ENCODE assay signal across 9 cellular contexts in genomic region chr10:22335204-22335956, GRCh38. TPM values are rescaled to one million over a fixed set of nuclear protein-coding genes. Genes with fewer than 3 reads are reported as not detected.
DNase-seq lines count a peak whose midpoint lies in the region; ATAC-seq and TF ChIP-seq lines count a peak whose summit lies in the region.
"Had no signal": no experiment of that assay in that cellular context is flagged by ENCODE, and none has a peak within 500 bp of the region (broad histone marks: within the 10 kb centered on the region; RNA-seq: fewer than 3 reads in every experiment).

No MANE protein-coding gene starts in this region.

- H3K36me3 ChIP-seq in MM.1S (replicated peaks; ENCODE audit: insufficient read depth, low read length) (no peaks in the 10 kb centered on the region), right atrium auricular region (no peaks in the 10 kb centered on the region), psoas muscle (ENCODE audit: insufficient read depth in 1 of 2, low read depth in 1 of 2) (peaks cover 0 to 6% of the 10 kb centered on the region in 2 donors)

- H3K4me3 ChIP-seq in MM.1S (ENCODE audit: low read length) (peak overlapping the region; percentile 31; the same call in 1 of the 2 replicates), right atrium auricular region (peak overlapping the region; percentile 22 to 54), psoas muscle (peak overlapping the region; percentile 67)

- H3K27me3 ChIP-seq in MM.1S (replicated peaks; ENCODE audit: insufficient read depth, low read length) = peaks cover 49% of the 10 kb centered on the region
- H3K27me3 ChIP-seq in right atrium auricular region = peaks cover 43 to 52% of the 10 kb centered on the region in 2 donors
- peaks cover 5 to 63% (median 32%) of the 10 kb centered on the region in 3 donors for H3K27me3 ChIP-seq in psoas muscle (ENCODE audit: insufficient read depth in 3 of 3, low read length in 2 of 3)

- peaks cover 16% of the 10 kb centered on the region for H3K36me3 Mint-ChIP-seq in activated naive CD8-positive, alpha-beta T cell treated with anti-CD3 and anti-CD28 coated beads for 36 hours

- peaks cover 17% of the 10 kb centered on the region for H3F3A ChIP-seq in MM.1S (ENCODE audit: insufficient read depth, low read length)

- H3K27me3 Mint-ChIP-seq in activated naive CD8-positive, alpha-beta T cell treated with anti-CD3 and anti-CD28 coated beads for 36 hours = peaks cover 74% of the 10 kb centered on the region

- no peak overlapping the region for H2AFZ ChIP-seq in MM.1S (ENCODE audit: low read length)

- intact Hi-C loops in psoas muscle (cut with DNase I) = no loop called here

- H3K4me1 Mint-ChIP-seq in activated naive CD8-positive, alpha-beta T cell treated with anti-CD3 and anti-CD28 coated beads for 36 hours = peaks cover 35% of the 10 kb centered on the region

- H3K4me2 ChIP-seq in MM.1S (ENCODE audit: low read depth, low read length) = peak overlapping the region; percentile 55; the same call in 1 of the 2 replicates

- H3K4me3 Mint-ChIP-seq in activated naive CD8-positive, alpha-beta T cell treated with anti-CD3 and anti-CD28 coated beads for 36 hours = peak overlapping the region; percentile 72

- no peak overlapping the region for H3K27ac ChIP-seq in MM.1S (ENCODE audit: low read length)
- H3K27ac ChIP-seq in right atrium auricular region = no peak overlapping the region
- H3K27ac ChIP-seq in psoas muscle = no peak overlapping the region

- TF ChIP-seq CTCF in MM.1S (IDR thresholded peaks at IDR 0.05; ENCODE audit: low read length) = no peak
- TF ChIP-seq CTCF in right atrium auricular region (IDR thresholded peaks at IDR 0.05) = peak in 1 of 2 donors; percentile 32
- peak; percentile 16 for TF ChIP-seq CTCF in psoas muscle (IDR thresholded peaks at IDR 0.05)

- H3K9me3 ChIP-seq in MM.1S (replicated peaks; ENCODE audit: insufficient read depth, low read length) (no peaks in the 10 kb centered on the region), right atrium auricular region (no peaks in the 10 kb centered on the region), psoas muscle (no peaks in the 10 kb centered on the region)

- no peaks in the 10 kb centered on the region for H4K20me1 ChIP-seq in MM.1S (ENCODE audit: insufficient read depth, low read length)

- H3K9ac ChIP-seq in MM.1S (ENCODE audit: low read length) = no peak overlapping the region

- peaks cover 4% of the 10 kb centered on the region for H3K9me3 Mint-ChIP-seq in activated naive CD8-positive, alpha-beta T cell treated with anti-CD3 and anti-CD28 coated beads for 36 hours

- H3K9me2 ChIP-seq in MM.1S (replicated peaks; ENCODE audit: insufficient read depth, low read length) = no peaks in the 10 kb centered on the region

- no peaks in the 10 kb centered on the region for H3K79me2 ChIP-seq in MM.1S (ENCODE audit: low read length)

- H3K27ac Mint-ChIP-seq in activated naive CD8-positive, alpha-beta T cell treated with anti-CD3 and anti-CD28 coated beads for 36 hours = no peak overlapping the region

- ATAC-seq in GM19372 (IDR thresholded peaks at IDR 0.05; ENCODE audit: low read depth, unreplicated experiment) (peak; percentile 48), psoas muscle (peak; percentile 61 to 76 (median 70)), GM19328 (IDR thresholded peaks at IDR 0.05; ENCODE audit: unreplicated experiment) (no peak), GM18519 (IDR thresholded peaks at IDR 0.05; ENCODE audit: low FRiP score, unreplicated experiment) (no peak)

- peaks cover 15% of the 10 kb centered on the region for H3K4me1 ChIP-seq in MM.1S (ENCODE audit: low read length)
- H3K4me1 ChIP-seq in right atrium auricular region = peaks cover 0 to 39% of the 10 kb centered on the region in 2 donors
- H3K4me1 ChIP-seq in psoas muscle = peaks cover 28% of the 10 kb centered on the region

- WGBS in psoas muscle, 3 donors = 2% methylated on average over 65 to 71 of the region's 71 CpGs

- DNase-seq in AG08395 (ENCODE audit: low spot score) (peak; percentile 66), MM.1S (no peak), right atrium auricular region (ENCODE audit: low spot score) (no peak), psoas muscle (peak; percentile 48 to 72)
- DNase-seq in activated naive CD8-positive, alpha-beta T cell treated with anti-CD3 and anti-CD28 coated beads for 36 hours = peak; percentile 62

RNA-seq across cellular contexts. Expression of gene SPAG6, which starts 9.9 kb away (rescaled TPM):
- total RNA-seq in activated naive CD8-positive, alpha-beta T cell treated with anti-CD3 and anti-CD28 coated beads for 36 hours = not detected
- total RNA-seq in right atrium auricular region = not detected
- total RNA-seq in psoas muscle = under 1 TPM in 1 of 4 donors, not detected in 3; 0.15 TPM
- not detected for polyA plus RNA-seq in psoas muscle
- total RNA-seq: glomerular endothelial cell had no signal

RNA-seq across cellular contexts. Expression of gene BMI1, which starts 14.5 kb away (rescaled TPM):
- total RNA-seq in activated naive CD8-positive, alpha-beta T cell treated with anti-CD3 and anti-CD28 coated beads for 36 hours = 10 to 100 TPM; 59.2 to 59.6 TPM
- total RNA-seq in right atrium auricular region (10 to 100 TPM; 34.7 to 40.7 TPM), psoas muscle (10 to 100 TPM; 32.7 to 57.4 (median 43.6) TPM)
- polyA plus RNA-seq in psoas muscle = 10 to 100 TPM; 21.4 to 57.6 (median 28.3) TPM

RNA-seq across cellular contexts. Expression of gene COMMD3, which starts 19.2 kb away (rescaled TPM):
- 10 to 100 TPM; 46.8 to 53.5 TPM for total RNA-seq in activated naive CD8-positive, alpha-beta T cell treated with anti-CD3 and anti-CD28 coated beads for 36 hours
- total RNA-seq in right atrium auricular region = 100 to 1,000 TPM in 1 of 2 donors, 10 to 100 TPM in 1; 28.5 to 141 TPM
- 10 to 100 TPM; 45.5 to 81.4 (median 64.8) TPM for total RNA-seq in psoas muscle
- polyA plus RNA-seq in psoas muscle = 10 to 100 TPM; 42.3 to 74.0 (median 57.4) TPM

Comparison
In these comparisons a context has a peak if more than half of its experiments do, and no peak if none do; other contexts are left out.
1. DNase-seq: peak in AG08395 (single experiment), activated naive CD8-positive, alpha-beta T cell treated with anti-CD3 and anti-CD28 coated beads for 36 hours (single experiment) and psoas muscle (2 of 2); none in MM.1S (single experiment) and right atrium auricular region (single experiment).
2. ATAC-seq: peak in GM19372 (single experiment) and psoas muscle (4 of 4); none in GM19328 (single experiment) and GM18519 (single experiment).
3. Peak in every context shown above with its lines, with median percentiles within 50 percentile points of each other: H3K4me3 ChIP-seq.